In the genomic region with DNA sequence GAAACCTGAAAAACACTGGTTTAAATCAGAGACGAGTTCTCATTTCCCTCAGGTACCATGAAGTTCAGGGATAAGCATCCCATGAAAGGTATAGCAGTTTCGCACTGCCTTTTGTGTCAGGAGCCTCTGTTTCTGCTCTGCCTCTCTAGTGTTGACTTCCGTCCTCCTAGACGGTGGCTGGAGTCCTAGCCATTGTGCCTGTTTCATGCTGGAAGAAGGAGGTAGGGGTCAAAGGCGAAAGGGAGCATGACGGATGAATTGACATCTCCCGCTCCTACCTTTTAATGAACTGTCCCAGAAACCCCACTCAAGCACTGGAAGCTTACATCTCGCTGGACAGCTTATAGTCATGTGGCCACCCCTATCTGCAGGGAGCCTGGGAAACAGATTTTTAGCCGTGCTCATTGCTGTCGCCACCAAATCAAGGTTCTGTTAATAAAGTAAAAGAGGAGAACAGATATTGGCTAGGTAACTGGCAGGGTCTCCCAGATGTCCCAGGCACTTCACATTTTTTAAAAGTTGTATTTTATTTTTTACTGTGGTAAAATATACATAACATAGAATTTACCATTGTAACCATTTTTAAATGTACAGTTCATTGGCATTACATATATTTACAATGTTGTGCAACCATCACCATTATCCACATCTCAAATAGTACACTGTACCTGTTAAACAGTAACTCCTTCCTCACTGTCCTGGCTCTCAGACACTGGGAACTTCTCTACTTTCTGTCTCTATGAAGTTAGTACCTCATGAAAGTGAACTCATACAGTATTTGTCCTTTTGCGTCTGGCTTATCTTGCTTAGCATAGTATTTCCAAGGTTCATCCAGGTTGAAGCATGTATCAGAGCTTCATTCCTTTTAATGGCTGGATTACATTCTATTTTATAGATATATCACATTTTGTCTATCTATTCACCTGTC, we compare ENCODE assay signal across 8 cellular contexts. TPM values are rescaled to one million over a fixed set of nuclear protein-coding genes. Genes with fewer than 3 reads are reported as not detected.
DNase-seq lines count a peak whose midpoint lies in the region; ATAC-seq and TF ChIP-seq lines count a peak whose summit lies in the region.
"Had no signal": no experiment of that assay in that cellular context is flagged by ENCODE, and none has a peak within 500 bp of the region (broad histone marks: within the 10 kb centered on the region; RNA-seq: fewer than 3 reads in every experiment).

No MANE protein-coding gene starts in this region.

- H3K9me3 Mint-ChIP-seq in Calu3 (ENCODE audit: low read depth, unreplicated experiment): no peaks in the 10 kb centered on the region
- no peaks in the 10 kb centered on the region for H3K9me3 Mint-ChIP-seq in osteocyte (ENCODE audit: unreplicated experiment)

- H4K20me1 ChIP-seq in OCI-LY7 (ENCODE audit: insufficient read depth, low read length): no peaks in the 10 kb centered on the region

- no peak for ATAC-seq in HG03378 (IDR thresholded peaks at IDR 0.05; ENCODE audit: unreplicated experiment)

- DNase-seq in Calu3: no peak
- no peak for DNase-seq in OCI-LY7 (ENCODE audit: low spot score)
- DNase-seq in coronary artery (ENCODE audit: low spot score): no peak
- DNase-seq in osteocyte (ENCODE audit: extremely low spot score, unreplicated experiment): peak; percentile 17
- no peak for DNase-seq in AG08395 (ENCODE audit: low spot score)
- DNase-seq in activated gamma-delta T cell treated with Interleukin-2 at 50 U/mL for 16 hours: no peak

- H3K9me2 ChIP-seq in OCI-LY7 (ENCODE audit: insufficient read depth, low read length): no peaks in the 10 kb centered on the region

- H3K27me3 Mint-ChIP-seq in Calu3 (ENCODE audit: unreplicated experiment) (no peaks in the 10 kb centered on the region), osteocyte (ENCODE audit: unreplicated experiment) (peaks cover 12% of the 10 kb centered on the region)

- peaks cover 24% of the 10 kb centered on the region for H3K36me3 Mint-ChIP-seq in Calu3 (ENCODE audit: insufficient read depth, unreplicated experiment)
- no peaks in the 10 kb centered on the region for H3K36me3 Mint-ChIP-seq in osteocyte (ENCODE audit: unreplicated experiment)

- CTCF ChIA-PET in Calu3 (lab: Charles Lee) (interaction anchor here (0.8 to 1.3 kb wide), 4 partner anchors 12 to 299 kb away, joined by 3 to 4 read pairs (median 3); no protein-coding TSS in a partner anchor), OCI-LY7 (lab: Charles Lee; ENCODE audit: unreplicated experiment) (no interaction called here)

- no TSS peak for BruUV-seq in Calu3 (replicated peaks; lab: Mats Ljungman, UMichigan)
- BruUV-seq in OCI-LY7 (replicated peaks; lab: Mats Ljungman, UMichigan): no TSS peak

- peaks cover 35% of the 10 kb centered on the region for H3K4me1 ChIP-seq in OCI-LY7 (ENCODE audit: insufficient read depth, low read length, poor library complexity, severe bottlenecking)

- H3K36me3 ChIP-seq in OCI-LY7 (ENCODE audit: insufficient read depth, low read length): no peaks in the 10 kb centered on the region
- H3K36me3 ChIP-seq: suprapubic skin had no signal

- no peaks in the 10 kb centered on the region for H3K9me3 ChIP-seq in OCI-LY7 (ENCODE audit: low read length)
- H3K9me3 ChIP-seq: suprapubic skin had no signal

- POLR2A ChIA-PET in OCI-LY7 (lab: Charles Lee): interaction anchor here (0.6 to 1.1 kb wide), 3 partner anchors 125 to 328 kb away, joined by 3 to 5 read pairs (median 5); no protein-coding TSS in a partner anchor

- no peak overlapping the region for H3K27ac ChIP-seq in OCI-LY7 (ENCODE audit: low read depth, low read length, poor library complexity, severe bottlenecking)
- H3K27ac ChIP-seq in coronary artery: peak overlapping the region; percentile 16 to 74
- H3K27ac ChIP-seq: suprapubic skin had no signal

- H3K27ac Mint-ChIP-seq in Calu3 (ENCODE audit: unreplicated experiment): peak overlapping the region; percentile 98
- peak overlapping the region; percentile 79 for H3K27ac Mint-ChIP-seq in osteocyte (ENCODE audit: unreplicated experiment)

- intact Hi-C loops in Calu3 (cut with micrococcal nuclease; ENCODE audit: unreplicated experiment): loop anchor here (5.0 to 10.0 kb wide), 2 partner anchors 280 to 1228 kb away; no protein-coding TSS in a partner anchor
- intact Hi-C loops in OCI-LY7 (cut with micrococcal nuclease; ENCODE audit: unreplicated experiment): loop anchor here (5.0 to 10.0 kb wide), 2 partner anchors 105 to 128 kb away; partner anchors contain the start of gene CD28

- H3K4me3 Mint-ChIP-seq in Calu3 (ENCODE audit: low read depth, unreplicated experiment) (no peak overlapping the region), osteocyte (ENCODE audit: unreplicated experiment) (no peak overlapping the region)

- H3K4me3 ChIP-seq in OCI-LY7 (ENCODE audit: low read depth, low read length, poor library complexity, severe bottlenecking): no peak overlapping the region
- H3K4me3 ChIP-seq in coronary artery: no peak overlapping the region
- H3K4me3 ChIP-seq: suprapubic skin had no signal

- H3K4me1 Mint-ChIP-seq in Calu3 (ENCODE audit: low read depth, unreplicated experiment): peaks cover 89% of the 10 kb centered on the region
- H3K4me1 Mint-ChIP-seq in osteocyte (ENCODE audit: unreplicated experiment): peaks cover 44% of the 10 kb centered on the region

- peak overlapping the region; percentile 63; the same call in 1 of the 2 replicates for H2AFZ ChIP-seq in OCI-LY7 (ENCODE audit: low read length)

- no peak overlapping the region for H3K4me2 ChIP-seq in OCI-LY7 (ENCODE audit: low read length)

- no peaks in the 10 kb centered on the region for H3K79me2 ChIP-seq in OCI-LY7 (ENCODE audit: insufficient read depth, low read depth, low read length)

- no peak for TF ChIP-seq CTCF in Calu3 (IDR thresholded peaks at IDR 0.05; ENCODE audit: unreplicated experiment)
- TF ChIP-seq CTCF in OCI-LY7 (conservative IDR thresholded peaks at IDR 0.05; ENCODE audit: low read length): no peak
- TF ChIP-seq CTCF in coronary artery (IDR thresholded peaks at IDR 0.05): no peak
- no peak for TF ChIP-seq CTCF in osteocyte (IDR thresholded peaks at IDR 0.05)

RNA-seq across cellular contexts. Expression of gene CTLA4, which starts 55.0 kb away (rescaled TPM):
- total RNA-seq in Calu3 (2022): not detected in 2 replicates
- not detected in 2 replicates for total RNA-seq in OCI-LY7 (2014; rRNA removed; shearing (Covaris generic))
- total RNA-seq in OCI-LY7 (2022): not detected in 2 replicates
- not detected in 2 replicates for total RNA-seq in osteocyte
